Comparison of ENCODE assay signal across 11 cellular contexts in the genomic region with DNA sequence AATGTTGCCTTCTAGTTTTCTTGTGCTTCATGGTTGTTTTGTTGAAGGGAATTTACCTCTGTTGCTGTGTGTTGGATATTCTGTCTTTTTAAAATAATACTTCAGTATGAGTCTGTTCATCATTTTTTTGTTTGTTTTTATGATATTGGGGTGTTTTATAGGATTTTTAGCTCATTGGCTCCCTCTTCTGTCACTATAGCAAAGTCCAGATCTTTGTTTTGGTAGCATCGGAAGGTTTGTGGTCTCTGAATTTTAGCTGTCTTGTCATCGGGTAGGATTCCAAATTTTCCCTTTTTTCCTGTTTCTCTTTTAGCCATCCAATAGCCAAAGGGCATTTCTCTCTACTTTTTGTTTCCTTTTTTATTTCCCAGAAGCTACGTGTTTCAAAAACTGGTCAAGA.
DNase-seq lines count a peak whose midpoint lies in the region; ATAC-seq and TF ChIP-seq lines count a peak whose summit lies in the region.
"Had no signal": no experiment of that assay in that cellular context is flagged by ENCODE, and none has a peak within 500 bp of the region (broad histone marks: within the 10 kb centered on the region; RNA-seq: fewer than 3 reads in every experiment).

No MANE protein-coding gene starts in this region.

- WGBS in testis, 2 donors, result 82 to 85% methylated on average over 3 of the region's 3 CpGs
- WGBS in spleen, 5 donors, result 75 to 85% (median 79%) methylated on average over 3 of the region's 3 CpGs

- no peaks in the 10 kb centered on the region for H3K27me3 ChIP-seq in cardiac muscle cell
- no peaks in the 10 kb centered on the region for H3K27me3 ChIP-seq in dorsolateral prefrontal cortex
- no peaks in the 10 kb centered on the region for H3K27me3 ChIP-seq in testis
- no peaks in the 10 kb centered on the region for H3K27me3 ChIP-seq in spleen (replicated peaks in 1 of 7)

- no peak overlapping the region for H3K4me3 ChIP-seq in cardiac muscle cell
- no peak overlapping the region for H3K4me3 ChIP-seq in dorsolateral prefrontal cortex
- no peak overlapping the region for H3K4me3 ChIP-seq in testis
- H3K4me3 ChIP-seq in spleen, result no peak overlapping the region

- intact Hi-C loops in Right ventricle myocardium inferior (cut with DNase I) (no loop called here), dorsolateral prefrontal cortex (cut with DNase I) (no loop called here), testis (cut with DNase I; ENCODE audit: low total_unique reads) (no loop called here), spleen (cut with DNase I; ENCODE audit: low total_unique reads) (no loop called here)

- peaks cover 16% of the 10 kb centered on the region for H3K4me1 ChIP-seq in cardiac muscle cell (ENCODE audit: low read depth)
- H3K4me1 ChIP-seq in testis, result no peaks in the 10 kb centered on the region
- peaks cover 0 to 5% (median 0%) of the 10 kb centered on the region in 6 donors for H3K4me1 ChIP-seq in spleen

- no peak for TF ChIP-seq POLR2A in testis (IDR thresholded peaks at IDR 0.05)
- TF ChIP-seq POLR2A in spleen (IDR thresholded peaks at IDR 0.05), result no peak

- peak in 1 of 2 donors; percentile 54 for DNase-seq in cardiac muscle cell (ENCODE audit: low read depth in 1 of 2, low spot score in 1 of 2)
- no peak for DNase-seq in Right ventricle myocardium inferior (ENCODE audit: missing footprints)
- DNase-seq in NCI-H82 treated with DMSO at 0.1 percent for 48 hours (lab: John Stamatoyannopoulos, UW; ENCODE audit: unreplicated experiment), result peak; percentile 11
- no peak for DNase-seq in dorsolateral prefrontal cortex
- no peak for DNase-seq in testis
- DNase-seq in dedifferentiated amniotic fluid mesenchymal stem cell (ENCODE audit: extremely low spot score), result no peak
- DNase-seq in spleen, result no peak
- DNase-seq: activated naive CD8-positive, alpha-beta T cell treated with anti-CD3 and anti-CD28 coated beads, Interleukin-2, amount 50 U/mL, for 24 hours; KG1; stimulated activated CD4-positive, alpha-beta T cell treated with anti-CD3 and anti-CD28 coated beads, Interleukin-1b, Interleukin-23, amount 100 ng/mL, for 48 hours had no signal

- H3K9me3 ChIP-seq in cardiac muscle cell (ENCODE audit: low read depth) (no peaks in the 10 kb centered on the region), testis (no peaks in the 10 kb centered on the region), spleen (peaks cover 8 to 48% (median 43%) of the 10 kb centered on the region in 8 donors)

- H3K27ac ChIP-seq in cardiac muscle cell (no peak overlapping the region), dorsolateral prefrontal cortex (no peak overlapping the region), testis (no peak overlapping the region), spleen (no peak overlapping the region)

- TF ChIP-seq CTCF in cardiac muscle cell (IDR thresholded peaks at IDR 0.05; ENCODE audit: low read depth, low read length) (peak; percentile 59), dorsolateral prefrontal cortex (IDR thresholded peaks at IDR 0.05 in 54 of 56, conservative IDR thresholded peaks at IDR 0.05 in 2 of 56; ENCODE audit: low read depth in 1 of 56, partially characterized antibody in 56 of 56) (peak in 50 of 56 donors; percentile 16 to 58 (median 36)), testis (IDR thresholded peaks at IDR 0.05) (peak in 2 of 3 experiments; percentile 16 to 24), spleen (IDR thresholded peaks at IDR 0.05 in 8 of 11, conservative IDR thresholded peaks at IDR 0.05 in 3 of 11) (peak in 2 of 11 experiments; percentile 15 to 27)

- ATAC-seq in Right ventricle myocardium inferior (no peak), HG03025 (IDR thresholded peaks at IDR 0.05; ENCODE audit: low FRiP score, unreplicated experiment) (no peak)
- ATAC-seq: activated naive CD8-positive, alpha-beta T cell treated with anti-CD3 and anti-CD28 coated beads, Interleukin-2, amount 50 U/mL, for 24 hours had no signal

- H3K36me3 ChIP-seq in cardiac muscle cell (no peaks in the 10 kb centered on the region), testis (ENCODE audit: low read depth, missing control alignments) (no peaks in the 10 kb centered on the region), spleen (peaks cover 0 to 47% (median 0%) of the 10 kb centered on the region in 6 donors)
